Comparison of ENCODE assay signal across 17 cellular contexts in the genomic region with DNA sequence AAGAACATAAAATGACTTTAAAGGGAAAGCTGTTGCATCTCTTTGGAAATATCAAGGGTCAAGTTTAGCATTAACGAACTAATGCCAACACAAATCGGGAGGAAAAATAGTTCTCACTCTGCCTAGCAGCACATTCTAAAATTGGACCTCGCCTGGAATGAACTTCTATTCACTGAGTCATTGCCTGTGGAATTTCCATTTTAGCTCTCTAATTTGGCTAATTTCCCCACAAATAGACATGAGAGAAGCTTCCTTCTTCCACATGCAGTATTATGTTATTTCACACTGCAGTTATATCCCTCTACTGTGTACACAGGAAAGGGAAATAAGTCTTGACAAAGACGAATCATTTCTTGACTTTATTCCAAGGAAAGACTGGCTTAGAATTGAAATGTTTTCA. TPM values are rescaled to one million over a fixed set of nuclear protein-coding genes. Genes with fewer than 3 reads are reported as not detected.
DNase-seq lines count a peak whose midpoint lies in the region; ATAC-seq and TF ChIP-seq lines count a peak whose summit lies in the region.
"Had no signal": no experiment of that assay in that cellular context is flagged by ENCODE, and none has a peak within 500 bp of the region (broad histone marks: within the 10 kb centered on the region; RNA-seq: fewer than 3 reads in every experiment).

No MANE protein-coding gene starts in this region.

- no peak for ATAC-seq in GM18505 (IDR thresholded peaks at IDR 0.05; ENCODE audit: unreplicated experiment)
- ATAC-seq in GM19035 (IDR thresholded peaks at IDR 0.05; ENCODE audit: unreplicated experiment): no peak
- ATAC-seq in HG03108 (IDR thresholded peaks at IDR 0.05; ENCODE audit: unreplicated experiment): no peak
- ATAC-seq: activated CD8-positive, alpha-beta T cell treated with anti-CD3 and anti-CD28 coated beads, Interleukin-2, amount 10 ng/mL, durations not matched to agents 7 days and 5 days; stimulated activated naive B cell treated with anti-CD40 and anti-IgM and Interleukin-4, amounts not matched to agents 10 μg/mL and 1 μg/mL and 100 μg/mL, for 72 hours; T-helper 17 cell had no signal

- TF ChIP-seq POLR2A in spleen (IDR thresholded peaks at IDR 0.05): no peak
- no peak for TF ChIP-seq POLR2A in GM18505 (IDR thresholded peaks at IDR 0.05; ENCODE audit: borderline replicate concordance, extremely low read depth, insufficient read depth, insufficient read length)

- H3K36me3 ChIP-seq in spleen: no peaks in the 10 kb centered on the region
- H3K36me3 ChIP-seq: colonic mucosa had no signal

- peaks cover 0 to 12% (median 7%) of the 10 kb centered on the region in 6 donors for H3K4me1 ChIP-seq in spleen
- H3K4me1 ChIP-seq: colonic mucosa, parathyroid adenoma had no signal

- no peak overlapping the region for H3K4me3 ChIP-seq in cardiac fibroblast (replicated peaks in 1 of 2; ENCODE audit: low read depth in 2 of 2, low read length in 2 of 2)
- no peak overlapping the region for H3K4me3 ChIP-seq in spleen
- H3K4me3 ChIP-seq: colonic mucosa had no signal

- peak overlapping the region in 5 of 8 donors; percentile 8 to 57 (median 51) for H3K27ac ChIP-seq in spleen
- H3K27ac ChIP-seq: colonic mucosa, parathyroid adenoma had no signal

- intact Hi-C loops in spleen (cut with DNase I; ENCODE audit: low total_unique reads): no loop called here

- DNase-seq in HCEC 1CT (peak; percentile 52), cardiac fibroblast (ENCODE audit: low read depth in 2 of 2) (peak; percentile 59 to 84), inferior parietal cortex (ENCODE audit: extremely low spot score) (peak; percentile 2), spleen (no peak)
- DNase-seq: activated CD8-positive, alpha-beta T cell treated with anti-CD3 and anti-CD28 coated beads, Interleukin-2, amount 10 ng/mL, durations not matched to agents 7 days and 5 days; activated gamma-delta T cell treated with Interleukin-2 at 50 U/mL for 16 hours; colonic mucosa; COR-L47; mesendoderm; NCI-H2171 treated with DMSO at 0.1 percent for 48 hours; stimulated activated CD4-positive, alpha-beta T cell treated with anti-CD3 and anti-CD28 coated beads, Interleukin-2, amount 100 ng/mL, for 48 hours; stimulated activated naive B cell treated with anti-CD40 and anti-IgM and Interleukin-4, amounts not matched to agents 10 μg/mL and 1 μg/mL and 100 μg/mL, for 72 hours; T-helper 17 cell had no signal

- 48 to 54% (median 51%) methylated on average over 4 of the region's 4 CpGs for WGBS in spleen, 5 donors

- H3K9me3 ChIP-seq in spleen: peaks cover 0 to 8% (median 0%) of the 10 kb centered on the region in 8 donors
- H3K9me3 ChIP-seq: colonic mucosa had no signal

- TF ChIP-seq CTCF in cardiac fibroblast (IDR thresholded peaks at IDR 0.05; ENCODE audit: low read depth, low read length) (no peak), spleen (IDR thresholded peaks at IDR 0.05 in 8 of 11, conservative IDR thresholded peaks at IDR 0.05 in 3 of 11) (no peak)

- H3K27me3 ChIP-seq in spleen (replicated peaks in 1 of 7): no peaks in the 10 kb centered on the region
- H3K27me3 ChIP-seq: colonic mucosa had no signal

RNA-seq across cellular contexts. Expression of a gene that starts 9.3 kb away (rescaled TPM):
- 10 to 100 TPM in 3 of 7 donors, 1 to 10 TPM in 4; 6.0 to 13.0 (median 9.2) TPM for total RNA-seq in spleen
- 1 to 10 TPM in 2 of 3 donors, under 1 TPM in 1; 0.76 to 1.7 (median 1.0) TPM for polyA plus RNA-seq in spleen
